ENCODE assay signal across 20 cellular contexts in genomic region chr14:89823732-89824131, GRCh38.
DNase-seq lines count a peak whose midpoint lies in the region; ATAC-seq and TF ChIP-seq lines count a peak whose summit lies in the region.
"Had no signal": no experiment of that assay in that cellular context is flagged by ENCODE, and none has a peak within 500 bp of the region (broad histone marks: within the 10 kb centered on the region; RNA-seq: fewer than 3 reads in every experiment).

No MANE protein-coding gene starts in this region.

- no peaks in the 10 kb centered on the region for H4K20me1 ChIP-seq in GM23248 (ENCODE audit: insufficient read depth)
- no peaks in the 10 kb centered on the region for H4K20me1 ChIP-seq in SK-N-SH (ENCODE audit: insufficient read depth)
- H4K20me1 ChIP-seq: BLaER1 treated with 17β-estradiol and CSF1 and Interleukin-3, amounts not matched to agents 10 nM and 100 nM had no signal

- no peak for ATAC-seq in HG02642 (IDR thresholded peaks at IDR 0.05; ENCODE audit: poor library complexity, unreplicated experiment)
- ATAC-seq: A549; CD8-positive, alpha-beta T cell had no signal

- no peak overlapping the region for H3K4me3 Mint-ChIP-seq in activated CD4-positive, alpha-beta memory T cell treated with anti-CD3 and anti-CD28 coated beads, Interleukin-2, amount 10 ng/mL, durations not matched to agents 7 days and 5 days
- H3K4me3 Mint-ChIP-seq: B cell; CD4-positive, alpha-beta T cell; CD8-positive, alpha-beta T cell had no signal

- H3K9ac ChIP-seq in GM23248 (no peak overlapping the region), SK-N-SH (no peak overlapping the region)
- H3K9ac ChIP-seq: BLaER1 treated with 17β-estradiol and CSF1 and Interleukin-3, amounts not matched to agents 10 nM and 100 nM had no signal

- H3K79me2 ChIP-seq in GM23248 (ENCODE audit: insufficient read depth) (no peaks in the 10 kb centered on the region), SK-N-SH (ENCODE audit: insufficient read depth) (no peaks in the 10 kb centered on the region)

- no peaks in the 10 kb centered on the region for H3K4me1 Mint-ChIP-seq in activated CD4-positive, alpha-beta memory T cell treated with anti-CD3 and anti-CD28 coated beads, Interleukin-2, amount 10 ng/mL, durations not matched to agents 7 days and 5 days
- H3K4me1 Mint-ChIP-seq: B cell had no signal

- no peak for TF ChIP-seq EP300 in SK-N-SH (IDR thresholded peaks at IDR 0.05; ENCODE audit: borderline replicate concordance in 1 of 2, low read depth in 1 of 2, low read length in 1 of 2)

- DNase-seq in ACHN (peak; percentile 1), GM23248 (peak; percentile 11), amniotic epithelial cell (ENCODE audit: low read depth) (peak; percentile 8), SK-N-SH (no peak), tibial artery (no peak)
- no peak for DNase-seq in activated CD4-positive, alpha-beta memory T cell treated with anti-CD3 and anti-CD28 coated beads, Interleukin-2, amount 10 ng/mL, durations not matched to agents 7 days and 5 days
- DNase-seq: AML-193; Caco-2; Calu3; CD4-positive, alpha-beta T cell; CD8-positive, alpha-beta T cell; DMS79 treated with DMSO at 0.1 percent for 48 hours; GF-D8 had no signal

- TF ChIP-seq RAD21 in SK-N-SH (IDR thresholded peaks at IDR 0.05; ENCODE audit: low read length), result no peak

- intact Hi-C loops in tibial artery (cut with DNase I; ENCODE audit: low total_unique reads), result no loop called here

- H3K9me3 Mint-ChIP-seq in activated CD4-positive, alpha-beta memory T cell treated with anti-CD3 and anti-CD28 coated beads, Interleukin-2, amount 10 ng/mL, durations not matched to agents 7 days and 5 days, result peaks cover 4% of the 10 kb centered on the region

- H3K36me3 Mint-ChIP-seq in activated CD4-positive, alpha-beta memory T cell treated with anti-CD3 and anti-CD28 coated beads, Interleukin-2, amount 10 ng/mL, durations not matched to agents 7 days and 5 days (ENCODE audit: low read depth), result no peaks in the 10 kb centered on the region

- H3K4me3 ChIP-seq in GM23248 (no peak overlapping the region), HEK293 (ENCODE audit: low read depth, low read length) (no peak overlapping the region), SK-N-SH (ENCODE audit: low read depth in 2 of 2, low read length in 1 of 2) (no peak overlapping the region), tibial artery (no peak overlapping the region)
- H3K4me3 ChIP-seq: A549; BLaER1 treated with 17β-estradiol and CSF1 and Interleukin-3, amounts not matched to agents 10 nM and 100 nM had no signal

- no peak overlapping the region for H3K27ac Mint-ChIP-seq in activated CD4-positive, alpha-beta memory T cell treated with anti-CD3 and anti-CD28 coated beads, Interleukin-2, amount 10 ng/mL, durations not matched to agents 7 days and 5 days
- H3K27ac Mint-ChIP-seq: B cell; CD4-positive, alpha-beta T cell; CD8-positive, alpha-beta T cell had no signal

- no peak overlapping the region for H2AFZ ChIP-seq in GM23248
- no peak overlapping the region for H2AFZ ChIP-seq in SK-N-SH (ENCODE audit: low read depth)

- H3K4me1 ChIP-seq in GM23248 (ENCODE audit: insufficient read depth) (no peaks in the 10 kb centered on the region), HEK293 (ENCODE audit: control insufficient read depth, insufficient read depth, low read length) (no peaks in the 10 kb centered on the region), SK-N-SH (ENCODE audit: control insufficient read depth in 1 of 2, insufficient read depth in 2 of 2, low read depth in 1 of 2, low read length in 1 of 2) (no peaks in the 10 kb centered on the region; a peak in 1 of 4 replicates), tibial artery (peaks cover 0 to 4% (median 0%) of the 10 kb centered on the region in 4 donors)
- H3K4me1 ChIP-seq: A549, Caco-2 had no signal

- WGBS in GM23248 (ENCODE audit: low coverage in 1 of 2, low lambda C conversion rate in 2 of 2, missing lambda C conversion rate in 2 of 2), 2 experiments, result 65 to 66% methylated on average over 2 of the region's 2 CpGs
- WGBS in SK-N-SH (ENCODE audit: low lambda C conversion rate), result 51% methylated on average over 2 of the region's 2 CpGs

- in situ Hi-C loops in ACHN (cut with HindIII; ENCODE audit: low pct_ligation_motif_present, low pct_unique_long_range_greater_than_20kb, low sequenced_read_pairs) (no loop called here), GM23248 (cut with MboI) (no loop called here)

- H3K9me2 ChIP-seq in GM23248 (ENCODE audit: insufficient read depth) (no peaks in the 10 kb centered on the region), SK-N-SH (no peaks in the 10 kb centered on the region)

- H3K36me3 ChIP-seq in GM23248 (ENCODE audit: low read depth) (0 out of 2 replicates have a peak, but pooled peaks cover 5% of the 10 kb centered on the region), HEK293 (ENCODE audit: control insufficient read depth in 2 of 2, insufficient read depth in 1 of 2, low read length in 2 of 2) (no peaks in the 10 kb centered on the region), SK-N-SH (replicated peaks in 1 of 2; ENCODE audit: control insufficient read depth in 1 of 2, insufficient read depth in 2 of 2, low read length in 1 of 2) (no peaks in the 10 kb centered on the region), tibial artery (no peaks in the 10 kb centered on the region)
- H3K36me3 ChIP-seq: BLaER1 treated with 17β-estradiol and CSF1 and Interleukin-3, amounts not matched to agents 10 nM and 100 nM had no signal

- H3K27ac ChIP-seq in GM23248 (no peak overlapping the region), HEK293 (ENCODE audit: extremely low read depth, low read depth, low read length) (no peak overlapping the region), SK-N-SH (ENCODE audit: low read depth in 2 of 2, low read length in 1 of 2) (no peak overlapping the region), tibial artery (no peak overlapping the region)
- H3K27ac ChIP-seq: 22Rv1; A549; BLaER1 treated with 17β-estradiol and CSF1 and Interleukin-3, amounts not matched to agents 10 nM and 100 nM; C4-2B had no signal

- POLR2A ChIA-PET in HEK293 (lab: Yijun Ruan, JAX), result no interaction called here
- POLR2A ChIA-PET in SK-N-SH (lab: Yijun Ruan, JAX), result no interaction called here
- POLR2A ChIA-PET in activated CD4-positive, alpha-beta memory T cell treated with anti-CD3 and anti-CD28 coated beads, Interleukin-2, amount 10 ng/mL, durations not matched to agents 7 days and 5 days (lab: Charles Lee), result no interaction called here

- H3K27me3 ChIP-seq in GM23248 (replicated peaks; ENCODE audit: insufficient read depth) (no peaks in the 10 kb centered on the region), SK-N-SH (ENCODE audit: insufficient read depth) (no peaks in the 10 kb centered on the region), tibial artery (no peaks in the 10 kb centered on the region)
- H3K27me3 ChIP-seq: BLaER1 treated with 17β-estradiol and CSF1 and Interleukin-3, amounts not matched to agents 10 nM and 100 nM had no signal

- H3K4me2 ChIP-seq in GM23248 (ENCODE audit: unreplicated experiment) (no peak overlapping the region), SK-N-SH (no peak overlapping the region)
- H3K4me2 ChIP-seq: A549; BLaER1 treated with 17β-estradiol and CSF1 and Interleukin-3, amounts not matched to agents 10 nM and 100 nM had no signal

- CTCF ChIA-PET in HEK293 (lab: Yijun Ruan, JAX), result no interaction called here
- CTCF ChIA-PET in SK-N-SH (lab: Yijun Ruan, JAX), result no interaction called here
- CTCF ChIA-PET in activated CD4-positive, alpha-beta memory T cell treated with anti-CD3 and anti-CD28 coated beads, Interleukin-2, amount 10 ng/mL, durations not matched to agents 7 days and 5 days (lab: Charles Lee), result no interaction called here

- peaks cover 9% of the 10 kb centered on the region for H3K27me3 Mint-ChIP-seq in activated CD4-positive, alpha-beta memory T cell treated with anti-CD3 and anti-CD28 coated beads, Interleukin-2, amount 10 ng/mL, durations not matched to agents 7 days and 5 days
- H3K27me3 Mint-ChIP-seq: B cell; CD4-positive, alpha-beta T cell had no signal

- H3F3A ChIP-seq in GM23248 (ENCODE audit: insufficient read depth), result no peaks in the 10 kb centered on the region
- H3F3A ChIP-seq in SK-N-SH (replicated peaks; ENCODE audit: insufficient read depth), result peaks cover 4% of the 10 kb centered on the region

- no peaks in the 10 kb centered on the region for H3K9me3 ChIP-seq in GM23248 (ENCODE audit: low read depth)
- no peaks in the 10 kb centered on the region for H3K9me3 ChIP-seq in HEK293 (ENCODE audit: control insufficient read depth, insufficient read depth, low read depth, low read length)
- peaks cover 12% of the 10 kb centered on the region; the same call in 1 of the 2 replicates for H3K9me3 ChIP-seq in SK-N-SH
- H3K9me3 ChIP-seq in tibial artery, result peaks cover 0 to 12% (median 0%) of the 10 kb centered on the region in 3 donors
- H3K9me3 ChIP-seq: Caco-2 had no signal

- TF ChIP-seq CTCF in HEK293 (tag by site-specific recombination; IDR thresholded peaks at IDR 0.05) (no peak), SK-N-SH (IDR thresholded peaks at IDR 0.05) (no peak), tibial artery (IDR thresholded peaks at IDR 0.05) (no peak)

TF ChIP-seq in HEK293, 187 proteins besides CTCF, POLR2A, EP300 and RAD21:
- TF ChIP-seq ZNF133 (tag by site-specific recombination; IDR thresholded peaks at IDR 0.05), result peak; percentile 95
- TF ChIP-seq SETDB1 (IDR thresholded peaks at IDR 0.05; ENCODE audit: insufficient read length, low read length), result peak; percentile 57
- TF ChIP-seq ZNF626 (tag by site-specific recombination; IDR thresholded peaks at IDR 0.05), result 0 out of 2 replicates have a peak, but pooled peaks have one; percentile 58
- no peak for TF ChIP-seq ZNF121 (tag by site-specific recombination; IDR thresholded peaks at IDR 0.05)
- no peak for TF ChIP-seq ZNF677 (tag by site-specific recombination; IDR thresholded peaks at IDR 0.05)
TF ChIP-seq in HEK293: peak in this region for 3.

TF ChIP-seq in SK-N-SH, 30 proteins besides CTCF, POLR2A, EP300 and RAD21 (continues in another document):
- no peak for TF ChIP-seq TCF12 (IDR thresholded peaks at IDR 0.05)
- no peak for TF ChIP-seq JUND (IDR thresholded peaks at IDR 0.05)
- TF ChIP-seq TAF1 (IDR thresholded peaks at IDR 0.05; ENCODE audit: borderline replicate concordance, low read depth, low read length), result no peak
- TF ChIP-seq YY1 (IDR thresholded peaks at IDR 0.05; ENCODE audit: low read depth), result no peak
- TF ChIP-seq SMC3 (IDR thresholded peaks at IDR 0.05; ENCODE audit: low read depth, low read length), result no peak

Comparison
In these comparisons a context has a peak if more than half of its experiments do, and no peak if none do; other contexts are left out.
1. DNase-seq: peak in ACHN (single experiment), GM23248 (single experiment) and amniotic epithelial cell (single experiment); none in SK-N-SH (single experiment), activated CD4-positive, alpha-beta memory T cell treated with anti-CD3 and anti-CD28 coated beads, Interleukin-2, amount 10 ng/mL, durations not matched to agents 7 days and 5 days (single experiment) and tibial artery (0 of 2).